Comparison of ENCODE assay signal across 9 cellular contexts in genomic region chr10:58513189-58514101, GRCh38. TPM values are rescaled to one million over a fixed set of nuclear protein-coding genes. Genes with fewer than 3 reads are reported as not detected.
A peak's percentile ranks its signal among the peaks of the same experiment; 100 is the strongest.
DNase-seq lines count a peak whose midpoint lies in the region; ATAC-seq and TF ChIP-seq lines count a peak whose summit lies in the region.
"Had no signal": no experiment of that assay in that cellular context is flagged by ENCODE, and none has a peak within 500 bp of the region (broad histone marks: within the 10 kb centered on the region; RNA-seq: fewer than 3 reads in every experiment).

No MANE protein-coding gene starts in this region.

- intact Hi-C loops in heart left ventricle (cut with DNase I): loop anchor here in 2 of 10 donors (5.0 to 10.0 kb wide), 2 partner anchors 36 to 261 kb away; no protein-coding TSS in a partner anchor

- no peak for TF ChIP-seq POLR2A in heart left ventricle (IDR thresholded peaks at IDR 0.05)

- H3K27ac Mint-ChIP-seq in activated naive CD8-positive, alpha-beta T cell treated with anti-CD3 and anti-CD28 coated beads for 36 hours: no peak overlapping the region
- H3K27ac Mint-ChIP-seq in osteocyte (ENCODE audit: unreplicated experiment): peak overlapping the region; percentile 90

- H3K4me1 ChIP-seq in heart left ventricle: peaks cover 0 to 15% (median 0%) of the 10 kb centered on the region in 12 donors
- H3K4me1 ChIP-seq: BLaER1 treated with 17β-estradiol and CSF1 and Interleukin-3, amounts not matched to agents 10 nM and 100 nM had no signal

- H3K4me3 ChIP-seq in heart left ventricle: peak overlapping the region; percentile 41 to 85 (median 62)
- H3K4me3 ChIP-seq: BLaER1 treated with 17β-estradiol and CSF1 and Interleukin-3, amounts not matched to agents 10 nM and 100 nM had no signal

- peak overlapping the region; percentile 58 to 88 (median 74) for H3K27ac ChIP-seq in heart left ventricle
- H3K27ac ChIP-seq: BLaER1 treated with 17β-estradiol and CSF1 and Interleukin-3, amounts not matched to agents 10 nM and 100 nM had no signal

- H3K27me3 ChIP-seq in heart left ventricle: peaks cover 0 to 49% (median 3%) of the 10 kb centered on the region in 9 donors
- H3K27me3 ChIP-seq: BLaER1 treated with 17β-estradiol and CSF1 and Interleukin-3, amounts not matched to agents 10 nM and 100 nM had no signal

- H3K36me3 ChIP-seq in heart left ventricle: no peaks in the 10 kb centered on the region
- H3K36me3 ChIP-seq: BLaER1 treated with 17β-estradiol and CSF1 and Interleukin-3, amounts not matched to agents 10 nM and 100 nM had no signal

- H3K4me1 Mint-ChIP-seq in activated naive CD8-positive, alpha-beta T cell treated with anti-CD3 and anti-CD28 coated beads for 36 hours: peaks cover 6% of the 10 kb centered on the region
- H3K4me1 Mint-ChIP-seq in osteocyte (ENCODE audit: unreplicated experiment): peaks cover 52% of the 10 kb centered on the region

- DNase-seq in NCI-H146 (lab: John Stamatoyannopoulos, UW) (peak; percentile 12), NCI-H146 treated with DMSO at 0.1 percent for 48 hours (lab: John Stamatoyannopoulos, UW; ENCODE audit: unreplicated experiment) (no peak), LHCN-M2 (ENCODE audit: low read depth) (peak; percentile 77), heart left ventricle (peak; percentile 64 to 71 (median 70)), osteocyte (ENCODE audit: extremely low spot score, unreplicated experiment) (peak; percentile 84)
- no peak for DNase-seq in activated naive CD8-positive, alpha-beta T cell treated with anti-CD3 and anti-CD28 coated beads for 36 hours

- H3K9me3 ChIP-seq in heart left ventricle: no peaks in the 10 kb centered on the region

- no peak for TF ChIP-seq CTCF in heart left ventricle (IDR thresholded peaks at IDR 0.05)
- TF ChIP-seq CTCF in osteocyte (IDR thresholded peaks at IDR 0.05): no peak

- 0 to 2% (median 1%) methylated on average over 34 to 53 of the region's 53 CpGs for WGBS in heart left ventricle, 4 donors

- ATAC-seq in heart left ventricle (peak; percentile 64 to 88 (median 83)), HG02852 (IDR thresholded peaks at IDR 0.05; ENCODE audit: unreplicated experiment) (no peak), HG02588 (IDR thresholded peaks at IDR 0.05; ENCODE audit: unreplicated experiment) (no peak)

- H3K4me3 Mint-ChIP-seq in activated naive CD8-positive, alpha-beta T cell treated with anti-CD3 and anti-CD28 coated beads for 36 hours: peak overlapping the region; percentile 63
- H3K4me3 Mint-ChIP-seq in osteocyte (ENCODE audit: unreplicated experiment): peak overlapping the region; percentile 94

- no peaks in the 10 kb centered on the region for H3K9me3 Mint-ChIP-seq in activated naive CD8-positive, alpha-beta T cell treated with anti-CD3 and anti-CD28 coated beads for 36 hours
- no peaks in the 10 kb centered on the region for H3K9me3 Mint-ChIP-seq in osteocyte (ENCODE audit: unreplicated experiment)

- H3K36me3 Mint-ChIP-seq in activated naive CD8-positive, alpha-beta T cell treated with anti-CD3 and anti-CD28 coated beads for 36 hours: no peaks in the 10 kb centered on the region
- H3K36me3 Mint-ChIP-seq in osteocyte (ENCODE audit: unreplicated experiment): peaks cover 3% of the 10 kb centered on the region

- H3K27me3 Mint-ChIP-seq in activated naive CD8-positive, alpha-beta T cell treated with anti-CD3 and anti-CD28 coated beads for 36 hours: peaks cover 30% of the 10 kb centered on the region
- H3K27me3 Mint-ChIP-seq in osteocyte (ENCODE audit: unreplicated experiment): no peaks in the 10 kb centered on the region

RNA-seq across cellular contexts. Expression of gene BICC1, which starts 0.8 kb away (rescaled TPM):
- total RNA-seq in LHCN-M2 (2014; rRNA removed) (17.3 and 20.7 TPM in 2 replicates), heart left ventricle (10 to 100 TPM in 2 of 9 donors, 1 to 10 TPM in 7; 3.5 to 18.7 (median 4.8) TPM), osteocyte (39.4 and 41.0 TPM in 2 replicates)
- polyA plus RNA-seq in LHCN-M2 (2012): 6.2 TPM
- total RNA-seq in activated naive CD8-positive, alpha-beta T cell treated with anti-CD3 and anti-CD28 coated beads for 36 hours: under 1 TPM in 1 of 2 experiments, not detected in 1; 0.04 TPM
- 1 to 10 TPM; 1.6 to 2.1 TPM for polyA plus RNA-seq in heart left ventricle

Comparison
In these comparisons a context has a peak if more than half of its experiments do, and no peak if none do; other contexts are left out.
1. DNase-seq: peak in NCI-H146 (single experiment), LHCN-M2 (single experiment), heart left ventricle (5 of 5) and osteocyte (single experiment); none in NCI-H146 treated with DMSO at 0.1 percent for 48 hours (single experiment) and activated naive CD8-positive, alpha-beta T cell treated with anti-CD3 and anti-CD28 coated beads for 36 hours (single experiment).
2. ATAC-seq: peak in heart left ventricle (4 of 4); none in HG02852 (single experiment) and HG02588 (single experiment).
3. RNA of gene BICC1, which starts 0.8 kb away (total RNA-seq): 39.4 to 41.0 TPM in osteocyte, 17.3 to 20.7 TPM in LHCN-M2 and 3.5 to 18.7 TPM in heart left ventricle; 0.04 TPM in activated naive CD8-positive, alpha-beta T cell treated with anti-CD3 and anti-CD28 coated beads for 36 hours; every median in the first group is over 4 times any median in the second.